Comparison of ENCODE assay signal across 13 cellular contexts in genomic region chr19:8456064-8456463, GRCh38. TPM values are rescaled to one million over a fixed set of nuclear protein-coding genes. Genes with fewer than 3 reads are reported as not detected.
A peak's percentile ranks its signal among the peaks of the same experiment; 100 is the strongest.
DNase-seq lines count a peak whose midpoint lies in the region; ATAC-seq, FAIRE-seq and TF ChIP-seq lines count a peak whose summit lies in the region.
"Had no signal": no experiment of that assay in that cellular context is flagged by ENCODE, and none has a peak within 500 bp of the region (broad histone marks: within the 10 kb centered on the region; RNA-seq: fewer than 3 reads in every experiment).

No MANE protein-coding gene starts in this region.

- no peak overlapping the region for H3K4me2 ChIP-seq in HepG2 (ENCODE audit: low read depth, low read length)

- DNase-seq in BE2C, result peak; percentile 44
- DNase-seq in HFF-Myc (ENCODE audit: extremely low read depth, low read depth), result no peak
- DNase-seq in choroid plexus epithelial cell (ENCODE audit: low read depth), result no peak
- no peak for DNase-seq in HepG2 (ENCODE audit: low spot score)
- DNase-seq in GF-D8 (lab: John Stamatoyannopoulos, UW), result no peak
- no peak for DNase-seq in NCI-H226
- no peak for DNase-seq in coronary artery (ENCODE audit: low spot score)
- DNase-seq: activated gamma-delta T cell; naive thymus-derived CD8-positive, alpha-beta T cell; NCI-H2029 treated with DMSO at 0.1 percent for 48 hours; stimulated activated CD4-positive, alpha-beta T cell treated with anti-CD3 and anti-CD28 coated beads, Interleukin-1b, Interleukin-23, amount 100 ng/mL, for 48 hours had no signal

- peaks cover 96% of the 10 kb centered on the region for H4K20me1 ChIP-seq in HepG2 (ENCODE audit: insufficient read depth, low read length)

- ATAC-seq in HepG2 (peak; percentile 80), HG03354 (IDR thresholded peaks at IDR 0.05; ENCODE audit: poor library complexity, severe bottlenecking, unreplicated experiment) (no peak)

- peaks cover 13% of the 10 kb centered on the region for H3K4me1 ChIP-seq in BE2C
- H3K4me1 ChIP-seq in HepG2 (ENCODE audit: insufficient read depth, low read length), result peaks cover 74% of the 10 kb centered on the region

- peak; percentile 42 for TF ChIP-seq CTCF in BE2C (IDR thresholded peaks at IDR 0.05; ENCODE audit: low read depth, low read length)
- peak; percentile 9 for TF ChIP-seq CTCF in HFF-Myc (IDR thresholded peaks at IDR 0.05; ENCODE audit: low read depth, low read length, missing control alignments)
- peak; percentile 45 for TF ChIP-seq CTCF in choroid plexus epithelial cell (conservative IDR thresholded peaks at IDR 0.05; ENCODE audit: low read depth, low read length)
- peak; percentile 48 for TF ChIP-seq CTCF in HepG2 (CRISPR knock-in tag; IDR thresholded peaks at IDR 0.05)
- TF ChIP-seq CTCF in coronary artery (IDR thresholded peaks at IDR 0.05), result no peak

- no peaks in the 10 kb centered on the region for H3K27me3 ChIP-seq in BE2C
- no peaks in the 10 kb centered on the region for H3K27me3 ChIP-seq in HepG2 (ENCODE audit: control insufficient read depth in 1 of 2, insufficient read depth in 2 of 2, low read length in 2 of 2)

- no peak for FAIRE-seq in HepG2 (lab: Jason Lieb, UNC)
- FAIRE-seq: GM18507 had no signal

- POLR2A ChIA-PET in HepG2 (lab: Yijun Ruan, JAX), result interaction anchor here (0.6 to 1.0 kb wide), 3 partner anchors 10 to 140 kb away, joined by 3 to 5 read pairs (median 4); partner anchors contain the start of gene HNRNPM

- no peak for TF ChIP-seq POLR2A in HepG2 (IDR thresholded peaks at IDR 0.05; ENCODE audit: insufficient read depth in 1 of 2, low read depth in 2 of 2, low read length in 2 of 2)

- H3K79me2 ChIP-seq in HepG2 (ENCODE audit: insufficient read depth, low read length), result peaks cover 100% of the 10 kb centered on the region

- in situ Hi-C loops in HepG2 (cut with HindIII; ENCODE audit: extremely low pct_ligation_motif_present, low pct_unique_long_range_greater_than_20kb), result no loop called here

- CTCF ChIA-PET in HepG2 (lab: Yijun Ruan, JAX; ENCODE audit: low intra/inter-chr PET ratio, low total read pairs), result interaction anchor here (0.8 kb wide), 1 partner anchor 11 kb away, joined by 3 read pairs; the partner anchor contains the start of gene HNRNPM

- peaks cover 59% of the 10 kb centered on the region for H3K36me3 ChIP-seq in BE2C
- peaks cover 19 to 65% of the 10 kb centered on the region in 2 experiments for H3K36me3 ChIP-seq in HepG2 (replicated peaks in 1 of 2; ENCODE audit: control insufficient read depth in 1 of 2, insufficient read depth in 2 of 2, low read length in 2 of 2)

- H3K9me3 ChIP-seq in BE2C, result no peaks in the 10 kb centered on the region
- H3K9me3 ChIP-seq in HepG2 (ENCODE audit: low read length), result no peaks in the 10 kb centered on the region

- H3K27ac ChIP-seq in HepG2 (ENCODE audit: extremely low read length, insufficient read depth, low read length), result no peak overlapping the region
- H3K27ac ChIP-seq in coronary artery, result no peak overlapping the region

- no peak for TF ChIP-seq EP300 in HepG2 (IDR thresholded peaks at IDR 0.05; ENCODE audit: low read depth in 2 of 2, low read length in 2 of 2)
- no peak for TF ChIP-seq EP300 in HepG2 (CRISPR knock-in tag; IDR thresholded peaks at IDR 0.05; ENCODE audit: borderline replicate concordance)

- WGBS in HepG2 (ENCODE audit: low lambda C conversion rate), result 78% methylated on average over 7 of the region's 7 CpGs

- no peak overlapping the region for H3K9ac ChIP-seq in HepG2 (ENCODE audit: insufficient read depth, low read depth, low read length)

- TF ChIP-seq RAD21 in HepG2 (CRISPR knock-in tag; IDR thresholded peaks at IDR 0.05), result peak; percentile 41; the same call in 1 of the 2 replicates

- H3K4me3 ChIP-seq in BE2C (ENCODE audit: low read depth, low read length) (no peak overlapping the region), HFF-Myc (replicated peaks; ENCODE audit: low read depth, low read length) (no peak overlapping the region), choroid plexus epithelial cell (ENCODE audit: low read depth, low read length) (no peak overlapping the region), HepG2 (replicated peaks in 1 of 3; ENCODE audit: insufficient read depth in 1 of 3, low read depth in 2 of 3, low read length in 3 of 3) (no peak overlapping the region), coronary artery (no peak overlapping the region)

- no peak overlapping the region for H2AFZ ChIP-seq in HepG2 (ENCODE audit: low read length)

- no TSS peak for BruUV-seq in HepG2 (replicated peaks; lab: Mats Ljungman, UMichigan)

- intact Hi-C loops in HepG2 (cut with micrococcal nuclease; ENCODE audit: unreplicated experiment), result no loop called here

RNA-seq across cellular contexts. Expression of gene HNRNPM, which starts 11.3 kb away (rescaled TPM):
- polyA plus RNA-seq in BE2C (2012; ENCODE audit: insufficient read depth, insufficient read length, low read depth), result 390 TPM
- 102 and 144 TPM in 2 replicates for total RNA-seq in HepG2 (2016; rRNA removed; fragmentation: Illumina TruSeq; extraction: Trizol)
- 28.1 and 31.3 TPM in 2 replicates for total RNA-seq in HepG2 (2016; cell fraction: cytosol; rRNA removed; fragmentation: Illumina TruSeq; extraction: Trizol; ENCODE audit: low read depth)
- total RNA-seq in HepG2 (2016; cell fraction: insoluble cytoplasmic fraction; rRNA removed; fragmentation: Illumina TruSeq; extraction: Trizol), result 105 and 130 TPM in 2 replicates
- total RNA-seq in HepG2 (2016; cell fraction: membrane; rRNA removed; fragmentation: Illumina TruSeq; extraction: Trizol), result 29.6 and 34.4 TPM in 2 replicates
- 79.0 and 100 TPM in 2 replicates for total RNA-seq in HepG2 (2016; cell fraction: nucleus; rRNA removed; fragmentation: Illumina TruSeq; extraction: Trizol)
- polyA plus RNA-seq in HepG2 (2011; rRNA removed), result 53.7 and 56.7 TPM in 2 replicates
- 57.0 and 126 TPM in 2 replicates for polyA plus RNA-seq in HepG2 (2011; cell fraction: cytosol; rRNA removed)
- 114 and 125 TPM in 2 replicates for polyA plus RNA-seq in HepG2 (2011; cell fraction: nucleus; rRNA removed)
- 107 and 138 TPM in 2 replicates for polyA plus RNA-seq in HepG2 (2012)
- 12.0 and 13.3 TPM in 2 replicates for polyA plus RNA-seq in HepG2 (2016; cell fraction: cytosol; fragmentation: Illumina TruSeq; extraction: Trizol; ENCODE audit: low read depth)
- polyA plus RNA-seq in HepG2 (2016; cell fraction: insoluble cytoplasmic fraction; fragmentation: Illumina TruSeq; extraction: Trizol; ENCODE audit: low read depth), result 244 and 309 TPM in 2 replicates
- polyA plus RNA-seq in HepG2 (2016; cell fraction: membrane; fragmentation: Illumina TruSeq; extraction: Trizol; ENCODE audit: low read depth), result 17.6 and 27.0 TPM in 2 replicates
- polyA plus RNA-seq in HepG2 (2016; cell fraction: nucleus; fragmentation: Illumina TruSeq; extraction: Trizol; ENCODE audit: insufficient read depth, low read depth), result 181 and 202 TPM in 2 replicates
- polyA minus RNA-seq in HepG2 (2011; rRNA and poly(A)+ RNA removed; ENCODE audit: low replicate concordance), result 64.5 and 120 TPM in 2 replicates
- polyA minus RNA-seq in HepG2 (2011; cell fraction: cytosol; rRNA and poly(A)+ RNA removed), result 53.3 and 60.8 TPM in 2 replicates
- 85.2 and 90.0 TPM in 2 replicates for polyA minus RNA-seq in HepG2 (2011; cell fraction: nucleus; rRNA and poly(A)+ RNA removed)

RNA-seq across cellular contexts. Expression of gene MARCHF2, which starts 43.0 kb away (rescaled TPM):
- polyA plus RNA-seq in BE2C (2012; ENCODE audit: insufficient read depth, insufficient read length, low read depth), result 11.9 TPM
- 10.6 and 12.7 TPM in 2 replicates for total RNA-seq in HepG2 (2016; rRNA removed; fragmentation: Illumina TruSeq; extraction: Trizol)
- total RNA-seq in HepG2 (2016; cell fraction: cytosol; rRNA removed; fragmentation: Illumina TruSeq; extraction: Trizol; ENCODE audit: low read depth), result 59.6 and 64.1 TPM in 2 replicates
- 8.2 and 12.9 TPM in 2 replicates for total RNA-seq in HepG2 (2016; cell fraction: insoluble cytoplasmic fraction; rRNA removed; fragmentation: Illumina TruSeq; extraction: Trizol)
- total RNA-seq in HepG2 (2016; cell fraction: membrane; rRNA removed; fragmentation: Illumina TruSeq; extraction: Trizol), result 65.2 and 66.6 TPM in 2 replicates
- 3.6 and 5.3 TPM in 2 replicates for total RNA-seq in HepG2 (2016; cell fraction: nucleus; rRNA removed; fragmentation: Illumina TruSeq; extraction: Trizol)
- polyA plus RNA-seq in HepG2 (2011; rRNA removed), result 13.0 and 17.0 TPM in 2 replicates
- 21.1 and 28.3 TPM in 2 replicates for polyA plus RNA-seq in HepG2 (2011; cell fraction: cytosol; rRNA removed)
- polyA plus RNA-seq in HepG2 (2011; cell fraction: nucleus; rRNA removed), result 15.0 and 19.7 TPM in 2 replicates
- polyA plus RNA-seq in HepG2 (2012), result 6.7 and 12.0 TPM in 2 replicates
- 74.4 and 75.7 TPM in 2 replicates for polyA plus RNA-seq in HepG2 (2016; cell fraction: cytosol; fragmentation: Illumina TruSeq; extraction: Trizol; ENCODE audit: low read depth)
- polyA plus RNA-seq in HepG2 (2016; cell fraction: insoluble cytoplasmic fraction; fragmentation: Illumina TruSeq; extraction: Trizol; ENCODE audit: low read depth), result 8.3 and 8.9 TPM in 2 replicates
- 56.5 and 63.1 TPM in 2 replicates for polyA plus RNA-seq in HepG2 (2016; cell fraction: membrane; fragmentation: Illumina TruSeq; extraction: Trizol; ENCODE audit: low read depth)
- polyA plus RNA-seq in HepG2 (2016; cell fraction: nucleus; fragmentation: Illumina TruSeq; extraction: Trizol; ENCODE audit: insufficient read depth, low read depth), result 8.7 and 13.2 TPM in 2 replicates
- 5.3 and 38.3 TPM in 2 replicates for polyA minus RNA-seq in HepG2 (2011; rRNA and poly(A)+ RNA removed; ENCODE audit: low replicate concordance)
- 11.2 and 13.2 TPM in 2 replicates for polyA minus RNA-seq in HepG2 (2011; cell fraction: cytosol; rRNA and poly(A)+ RNA removed)
- 2.3 and 8.2 TPM in 2 replicates for polyA minus RNA-seq in HepG2 (2011; cell fraction: nucleus; rRNA and poly(A)+ RNA removed)

RNA-seq across cellular contexts. Expression of gene PRAM1, which starts 46.4 kb away (rescaled TPM):
- not detected for polyA plus RNA-seq in BE2C (2012; ENCODE audit: insufficient read depth, insufficient read length, low read depth)
- total RNA-seq in HepG2 (2016; rRNA removed; fragmentation: Illumina TruSeq; extraction: Trizol), result not detected in 2 replicates
- total RNA-seq in HepG2 (2016; cell fraction: cytosol; rRNA removed; fragmentation: Illumina TruSeq; extraction: Trizol; ENCODE audit: low read depth), result not detected in 2 replicates
- total RNA-seq in HepG2 (2016; cell fraction: insoluble cytoplasmic fraction; rRNA removed; fragmentation: Illumina TruSeq; extraction: Trizol), result not detected in 2 replicates
- total RNA-seq in HepG2 (2016; cell fraction: membrane; rRNA removed; fragmentation: Illumina TruSeq; extraction: Trizol), result not detected in 2 replicates
- total RNA-seq in HepG2 (2016; cell fraction: nucleus; rRNA removed; fragmentation: Illumina TruSeq; extraction: Trizol), result not detected in 2 replicates
- 0.03 TPM in 1 of 2 replicates, not detected in the other for polyA plus RNA-seq in HepG2 (2011; rRNA removed)
- polyA plus RNA-seq in HepG2 (2011; cell fraction: cytosol; rRNA removed), result 0.03 TPM in 1 of 2 replicates, not detected in the other
- polyA plus RNA-seq in HepG2 (2011; cell fraction: nucleus; rRNA removed), result 0.33 and 0.35 TPM in 2 replicates
- 0.15 TPM in 1 of 2 replicates, not detected in the other for polyA plus RNA-seq in HepG2 (2012)
- not detected in 2 replicates for polyA plus RNA-seq in HepG2 (2016; cell fraction: cytosol; fragmentation: Illumina TruSeq; extraction: Trizol; ENCODE audit: low read depth)
- polyA plus RNA-seq in HepG2 (2016; cell fraction: insoluble cytoplasmic fraction; fragmentation: Illumina TruSeq; extraction: Trizol; ENCODE audit: low read depth), result not detected in 2 replicates
- polyA plus RNA-seq in HepG2 (2016; cell fraction: membrane; fragmentation: Illumina TruSeq; extraction: Trizol; ENCODE audit: low read depth), result not detected in 2 replicates
- polyA plus RNA-seq in HepG2 (2016; cell fraction: nucleus; fragmentation: Illumina TruSeq; extraction: Trizol; ENCODE audit: insufficient read depth, low read depth), result not detected in 2 replicates
- polyA minus RNA-seq in HepG2 (2011; rRNA and poly(A)+ RNA removed; ENCODE audit: low replicate concordance), result not detected in 2 replicates
- polyA minus RNA-seq in HepG2 (2011; cell fraction: cytosol; rRNA and poly(A)+ RNA removed), result not detected in 2 replicates
- not detected in 2 replicates for polyA minus RNA-seq in HepG2 (2011; cell fraction: nucleus; rRNA and poly(A)+ RNA removed)

RNA-seq across cellular contexts. Expression of gene ZNF414, which starts 57.9 kb away (rescaled TPM):
- 46.8 TPM for polyA plus RNA-seq in BE2C (2012; ENCODE audit: insufficient read depth, insufficient read length, low read depth)
- total RNA-seq in HepG2 (2016; rRNA removed; fragmentation: Illumina TruSeq; extraction: Trizol), result 1.4 and 2.5 TPM in 2 replicates
- total RNA-seq in HepG2 (2016; cell fraction: cytosol; rRNA removed; fragmentation: Illumina TruSeq; extraction: Trizol; ENCODE audit: low read depth), result 2.2 and 2.4 TPM in 2 replicates
- total RNA-seq in HepG2 (2016; cell fraction: insoluble cytoplasmic fraction; rRNA removed; fragmentation: Illumina TruSeq; extraction: Trizol), result 2.7 and 2.8 TPM in 2 replicates
- 2.8 and 5.6 TPM in 2 replicates for total RNA-seq in HepG2 (2016; cell fraction: membrane; rRNA removed; fragmentation: Illumina TruSeq; extraction: Trizol)
- 3.3 and 3.4 TPM in 2 replicates for total RNA-seq in HepG2 (2016; cell fraction: nucleus; rRNA removed; fragmentation: Illumina TruSeq; extraction: Trizol)
- 2.8 and 4.0 TPM in 2 replicates for polyA plus RNA-seq in HepG2 (2011; rRNA removed)
- polyA plus RNA-seq in HepG2 (2011; cell fraction: cytosol; rRNA removed), result 1.9 and 2.9 TPM in 2 replicates
- polyA plus RNA-seq in HepG2 (2011; cell fraction: nucleus; rRNA removed), result 19.1 and 28.1 TPM in 2 replicates
- 5.5 and 7.5 TPM in 2 replicates for polyA plus RNA-seq in HepG2 (2012)
- polyA plus RNA-seq in HepG2 (2016; cell fraction: cytosol; fragmentation: Illumina TruSeq; extraction: Trizol; ENCODE audit: low read depth), result 8.4 and 9.5 TPM in 2 replicates
- 10.1 and 10.3 TPM in 2 replicates for polyA plus RNA-seq in HepG2 (2016; cell fraction: insoluble cytoplasmic fraction; fragmentation: Illumina TruSeq; extraction: Trizol; ENCODE audit: low read depth)
- polyA plus RNA-seq in HepG2 (2016; cell fraction: membrane; fragmentation: Illumina TruSeq; extraction: Trizol; ENCODE audit: low read depth), result 11.5 and 15.0 TPM in 2 replicates
- polyA plus RNA-seq in HepG2 (2016; cell fraction: nucleus; fragmentation: Illumina TruSeq; extraction: Trizol; ENCODE audit: insufficient read depth, low read depth), result 20.2 and 25.1 TPM in 2 replicates
- 2.0 and 7.2 TPM in 2 replicates for polyA minus RNA-seq in HepG2 (2011; rRNA and poly(A)+ RNA removed; ENCODE audit: low replicate concordance)
- 3.4 and 7.1 TPM in 2 replicates for polyA minus RNA-seq in HepG2 (2011; cell fraction: cytosol; rRNA and poly(A)+ RNA removed)
- 2.6 and 4.6 TPM in 2 replicates for polyA minus RNA-seq in HepG2 (2011; cell fraction: nucleus; rRNA and poly(A)+ RNA removed)
